ENCODE assay signal across 11 cellular contexts in genomic region chr2:172928754-172929153, GRCh38.
DNase-seq lines count a peak whose midpoint lies in the region; TF ChIP-seq lines count a peak whose summit lies in the region.
"Had no signal": no experiment of that assay in that cellular context is flagged by ENCODE, and none has a peak within 500 bp of the region (broad histone marks: within the 10 kb centered on the region; RNA-seq: fewer than 3 reads in every experiment).

No MANE protein-coding gene starts in this region.

- WGBS in GM23248 (ENCODE audit: low coverage in 1 of 2, low lambda C conversion rate in 2 of 2, missing lambda C conversion rate in 2 of 2), 2 experiments: 62 to 64% methylated on average over 2 of the region's 2 CpGs

- H3K27me3 ChIP-seq in GM23248 (replicated peaks; ENCODE audit: insufficient read depth) (no peaks in the 10 kb centered on the region), SJCRH30 (no peaks in the 10 kb centered on the region), tibial artery (no peaks in the 10 kb centered on the region)

- H3K9me3 ChIP-seq in GM23248 (ENCODE audit: low read depth) (no peaks in the 10 kb centered on the region), SJCRH30 (replicated peaks) (no peaks in the 10 kb centered on the region), tibial artery (no peaks in the 10 kb centered on the region)

- H3K4me3 ChIP-seq in GM23248: no peak overlapping the region
- no peak overlapping the region for H3K4me3 ChIP-seq in SJCRH30
- peak overlapping the region; percentile 7 for H3K4me3 ChIP-seq in fibroblast of the aortic adventitia (ENCODE audit: low read depth, low read length)
- no peak overlapping the region for H3K4me3 ChIP-seq in tibial artery

- peaks cover 46% of the 10 kb centered on the region for H3K4me1 Mint-ChIP-seq in osteocyte (ENCODE audit: unreplicated experiment)

- no peaks in the 10 kb centered on the region for H4K20me1 ChIP-seq in GM23248 (ENCODE audit: insufficient read depth)

- no peaks in the 10 kb centered on the region for H3K9me3 Mint-ChIP-seq in osteocyte (ENCODE audit: unreplicated experiment)
- H3K9me3 Mint-ChIP-seq: activated CD4-positive, alpha-beta T cell treated with anti-CD3 and anti-CD28 coated beads, Interleukin-2, amount 10 ng/mL, durations not matched to agents 24 days and 14 days; activated naive CD4-positive, alpha-beta T cell treated with anti-CD3 and anti-CD28 coated beads, Interleukin-2, amount 10 ng/mL, durations not matched to agents 7 days and 5 days had no signal

- no peak overlapping the region for H3K4me3 Mint-ChIP-seq in osteocyte (ENCODE audit: unreplicated experiment)
- H3K4me3 Mint-ChIP-seq: activated CD4-positive, alpha-beta T cell treated with anti-CD3 and anti-CD28 coated beads, Interleukin-2, amount 10 ng/mL, durations not matched to agents 24 days and 14 days; activated naive CD4-positive, alpha-beta T cell treated with anti-CD3 and anti-CD28 coated beads, Interleukin-2, amount 10 ng/mL, durations not matched to agents 7 days and 5 days had no signal

- in situ Hi-C loops in GM23248 (cut with MboI): no loop called here

- peaks cover 4% of the 10 kb centered on the region for H3K27me3 Mint-ChIP-seq in osteocyte (ENCODE audit: unreplicated experiment)

- H3K4me1 ChIP-seq in GM23248 (ENCODE audit: insufficient read depth): peaks cover 14% of the 10 kb centered on the region
- peaks cover 53% of the 10 kb centered on the region for H3K4me1 ChIP-seq in SJCRH30
- H3K4me1 ChIP-seq in tibial artery: peaks cover 0 to 49% (median 15%) of the 10 kb centered on the region in 4 donors

- peak; percentile 76 for DNase-seq in GM23248
- DNase-seq in SJCRH30: peak; percentile 47 to 71
- peak; percentile 76 for DNase-seq in fibroblast of the aortic adventitia (ENCODE audit: low read depth)
- no peak for DNase-seq in osteocyte (ENCODE audit: extremely low spot score, unreplicated experiment)
- DNase-seq in UCSD-AML1 (lab: John Stamatoyannopoulos, UW; ENCODE audit: unreplicated experiment): no peak
- DNase-seq in NCI-H1105 treated with DMSO at 0.1 percent for 48 hours (lab: John Stamatoyannopoulos, UW): no peak
- DNase-seq in tibial artery: no peak
- DNase-seq in activated T-cell treated with anti-CD3 and anti-CD28 coated beads, Interleukin-2, amount 50 U/mL, for 1 hour: no peak
- DNase-seq: activated CD4-positive, alpha-beta T cell treated with anti-CD3 and anti-CD28 coated beads, Interleukin-2, amount 10 ng/mL, durations not matched to agents 24 days and 14 days; activated naive CD4-positive, alpha-beta T cell treated with anti-CD3 and anti-CD28 coated beads, Interleukin-2, amount 10 ng/mL, durations not matched to agents 7 days and 5 days; NCI-H187 had no signal

- TF ChIP-seq CTCF in fibroblast of the aortic adventitia (IDR thresholded peaks at IDR 0.05; ENCODE audit: insufficient read depth, low read length) (peak; percentile 1), osteocyte (IDR thresholded peaks at IDR 0.05) (no peak), tibial artery (IDR thresholded peaks at IDR 0.05) (no peak)

- no peaks in the 10 kb centered on the region for H3K9me2 ChIP-seq in GM23248 (ENCODE audit: insufficient read depth)

- intact Hi-C loops in tibial artery (cut with DNase I; ENCODE audit: low total_unique reads): no loop called here

- H3K36me3 ChIP-seq in GM23248 (ENCODE audit: low read depth) (no peaks in the 10 kb centered on the region), SJCRH30 (no peaks in the 10 kb centered on the region), tibial artery (no peaks in the 10 kb centered on the region)

- H3K27ac ChIP-seq in GM23248 (no peak overlapping the region), SJCRH30 (peak overlapping the region; percentile 35), tibial artery (peak overlapping the region in 1 of 2 donors; percentile 71)

- 0 out of 2 replicates have a peak, but pooled peaks cover 4% of the 10 kb centered on the region for H3F3A ChIP-seq in GM23248 (ENCODE audit: insufficient read depth)

- H3K79me2 ChIP-seq in GM23248 (ENCODE audit: insufficient read depth): no peaks in the 10 kb centered on the region

- peak overlapping the region; percentile 83 for H3K27ac Mint-ChIP-seq in osteocyte (ENCODE audit: unreplicated experiment)
- H3K27ac Mint-ChIP-seq: activated CD4-positive, alpha-beta T cell treated with anti-CD3 and anti-CD28 coated beads, Interleukin-2, amount 10 ng/mL, durations not matched to agents 24 days and 14 days; activated naive CD4-positive, alpha-beta T cell treated with anti-CD3 and anti-CD28 coated beads, Interleukin-2, amount 10 ng/mL, durations not matched to agents 7 days and 5 days had no signal

- no peak overlapping the region for H2AFZ ChIP-seq in GM23248

- H3K36me3 Mint-ChIP-seq in osteocyte (ENCODE audit: unreplicated experiment): no peaks in the 10 kb centered on the region
- H3K36me3 Mint-ChIP-seq: activated naive CD4-positive, alpha-beta T cell treated with anti-CD3 and anti-CD28 coated beads, Interleukin-2, amount 10 ng/mL, durations not matched to agents 7 days and 5 days had no signal

- H3K4me2 ChIP-seq in GM23248 (ENCODE audit: unreplicated experiment): no peak overlapping the region

- H3K9ac ChIP-seq in GM23248: no peak overlapping the region

Comparison
In these comparisons a context has a peak if more than half of its experiments do, and no peak if none do; other contexts are left out.
1. DNase-seq: peak in GM23248 (single experiment), SJCRH30 (2 of 2) and fibroblast of the aortic adventitia (single experiment); none in osteocyte (single experiment), UCSD-AML1 (single experiment), NCI-H1105 treated with DMSO at 0.1 percent for 48 hours (single experiment), tibial artery (0 of 2) and activated T-cell treated with anti-CD3 and anti-CD28 coated beads, Interleukin-2, amount 50 U/mL, for 1 hour (single experiment).